Comparison of ENCODE assay signal across 21 cellular contexts in the genomic region with DNA sequence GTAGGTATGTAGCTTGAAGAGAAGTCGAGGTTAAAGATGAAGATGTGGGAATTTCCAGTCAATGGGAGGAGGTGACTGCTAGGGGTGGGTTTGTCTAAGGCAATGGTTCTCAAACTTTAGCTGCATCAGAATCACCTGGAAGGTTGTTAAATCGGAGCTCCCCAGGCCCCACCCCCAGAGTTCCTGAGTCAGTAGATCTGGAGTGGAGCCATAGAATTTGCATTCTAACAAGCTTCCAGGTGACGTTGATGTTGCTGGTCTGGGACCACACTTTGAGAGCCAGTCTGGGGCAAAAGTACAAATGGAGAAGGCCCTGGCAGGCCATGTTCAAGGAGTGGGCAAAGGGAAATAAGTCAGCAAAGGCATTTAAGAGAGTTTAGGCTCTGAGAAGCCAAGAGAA.
DNase-seq lines count a peak whose midpoint lies in the region; FAIRE-seq and TF ChIP-seq lines count a peak whose summit lies in the region.
"Had no signal": no experiment of that assay in that cellular context is flagged by ENCODE, and none has a peak within 500 bp of the region (broad histone marks: within the 10 kb centered on the region; RNA-seq: fewer than 3 reads in every experiment).

No MANE protein-coding gene starts in this region.

- no peak for TF ChIP-seq CTCF in bronchial epithelial cell (IDR thresholded peaks at IDR 0.05; ENCODE audit: insufficient read depth, low read length, severe bottlenecking)

- no peaks in the 10 kb centered on the region for H3K27me3 ChIP-seq in bronchial epithelial cell (ENCODE audit: control insufficient read depth, insufficient read depth, low read length)
- H3K27me3 ChIP-seq: SJCRH30 had no signal

- peak overlapping the region; percentile 15 for H3K27ac Mint-ChIP-seq in activated CD4-positive, alpha-beta T cell treated with anti-CD3 and anti-CD28 coated beads, Interleukin-2, amount 10 ng/mL, durations not matched to agents 7 days and 5 days

- H3K4me1 Mint-ChIP-seq in activated CD4-positive, alpha-beta T cell treated with anti-CD3 and anti-CD28 coated beads, Interleukin-2, amount 10 ng/mL, durations not matched to agents 7 days and 5 days: peaks cover 64% of the 10 kb centered on the region

- H3K4me3 Mint-ChIP-seq in activated CD4-positive, alpha-beta T cell treated with anti-CD3 and anti-CD28 coated beads, Interleukin-2, amount 10 ng/mL, durations not matched to agents 7 days and 5 days: no peak overlapping the region
- H3K4me3 Mint-ChIP-seq: IgD-negative memory B cell had no signal

- H3K36me3 Mint-ChIP-seq in activated CD4-positive, alpha-beta T cell treated with anti-CD3 and anti-CD28 coated beads, Interleukin-2, amount 10 ng/mL, durations not matched to agents 7 days and 5 days (ENCODE audit: low read depth): peaks cover 23% of the 10 kb centered on the region
- H3K36me3 Mint-ChIP-seq: IgD-negative memory B cell had no signal

- CTCF ChIA-PET in activated CD4-positive, alpha-beta T cell treated with anti-CD3 and anti-CD28 coated beads, Interleukin-2, amount 10 ng/mL, durations not matched to agents 7 days and 5 days (lab: Charles Lee): no interaction called here

- peaks cover 17% of the 10 kb centered on the region for H3K9me3 Mint-ChIP-seq in activated CD4-positive, alpha-beta T cell treated with anti-CD3 and anti-CD28 coated beads, Interleukin-2, amount 10 ng/mL, durations not matched to agents 7 days and 5 days

- no peaks in the 10 kb centered on the region for H3K36me3 ChIP-seq in bronchial epithelial cell (ENCODE audit: control insufficient read depth, insufficient read depth, low read length)
- H3K36me3 ChIP-seq: SJCRH30 had no signal

- no peak overlapping the region for H3K4me3 ChIP-seq in bronchial epithelial cell (ENCODE audit: low read depth, low read length)
- H3K4me3 ChIP-seq: SJCRH30 had no signal

- no peaks in the 10 kb centered on the region for H3K27me3 Mint-ChIP-seq in activated CD4-positive, alpha-beta T cell treated with anti-CD3 and anti-CD28 coated beads, Interleukin-2, amount 10 ng/mL, durations not matched to agents 7 days and 5 days

- DNase-seq in activated CD4-positive, alpha-beta T cell treated with anti-CD3 and anti-CD28 coated beads, Interleukin-2, amount 10 ng/mL, durations not matched to agents 7 days and 5 days: no peak
- no peak for DNase-seq in activated CD4-positive, alpha-beta T cell treated with anti-CD3 and anti-CD28 coated beads, Interleukin-2, amount 50 U/mL, for 4 hours
- peak; percentile 63 for DNase-seq in NCI-H526 treated with DMSO at 0.1 percent for 48 hours (lab: John Stamatoyannopoulos, UW)
- peak; percentile 56 for DNase-seq in bronchial epithelial cell (ENCODE audit: low read depth)
- peak; percentile 57 for DNase-seq in renal cortical epithelial cell (ENCODE audit: low read depth)
- no peak for DNase-seq in activated gamma-delta T cell (lab: John Stamatoyannopoulos, UW)
- no peak for DNase-seq in NK-92 (lab: John Stamatoyannopoulos, UW; ENCODE audit: unreplicated experiment)
- DNase-seq in NCI-H1092 treated with DMSO at 0.1 percent for 48 hours (lab: John Stamatoyannopoulos, UW): no peak
- DNase-seq: 8988T; AML-193; EL; GF-D8; MV-4-11; NCI-H1417; NCI-H187; NCI-H748 treated with DMSO at 0.1 percent for 48 hours; NK-92 treated with Interleukin-12 subunit alpha and Interleukin-12 subunit beta, amount 100 ng/mL, for 24 hours; SJCRH30 had no signal

- no peak for FAIRE-seq in bronchial epithelial cell (lab: Jason Lieb, UNC)
- FAIRE-seq: GM19239, H54 had no signal

- POLR2A ChIA-PET in activated CD4-positive, alpha-beta T cell treated with anti-CD3 and anti-CD28 coated beads, Interleukin-2, amount 10 ng/mL, durations not matched to agents 7 days and 5 days (lab: Charles Lee): no interaction called here

Comparison
In these comparisons a context has a peak if more than half of its experiments do, and no peak if none do; other contexts are left out.
1. DNase-seq: peak in NCI-H526 treated with DMSO at 0.1 percent for 48 hours (single experiment), bronchial epithelial cell (single experiment) and renal cortical epithelial cell (single experiment); none in activated CD4-positive, alpha-beta T cell treated with anti-CD3 and anti-CD28 coated beads, Interleukin-2, amount 10 ng/mL, durations not matched to agents 7 days and 5 days (single experiment), activated CD4-positive, alpha-beta T cell treated with anti-CD3 and anti-CD28 coated beads, Interleukin-2, amount 50 U/mL, for 4 hours (0 of 2), activated gamma-delta T cell (single experiment), NK-92 (single experiment) and NCI-H1092 treated with DMSO at 0.1 percent for 48 hours (single experiment).